In genomic region chr9:33019797-33020196, GRCh38 we compare ENCODE assay signal across 30 cellular contexts.
"Had no signal": no experiment of that assay in that cellular context is flagged by ENCODE, and none has a peak within 500 bp of the region (broad histone marks: within the 10 kb centered on the region; RNA-seq: fewer than 3 reads in every experiment).

No MANE protein-coding gene starts in this region.

- H3K4me1 ChIP-seq: parathyroid adenoma had no signal

- H3K27ac Mint-ChIP-seq: dendritic cell treated with granulocyte-macrophage colony-stimulating factor and Interleukin-4, amounts not matched to agents 40 ng/mL and 50 ng/mL, for 4 days; memory B cell; natural killer cell treated with Interleukin-12 subunit alpha and Interleukin-12 subunit beta and Interleukin-15 and Interleukin-18, amount 100 ng/mL, for 72 hours; progenitor cell of endocrine pancreas; stimulated activated memory B cell treated with anti-CD40 and anti-IgM and Interleukin-4, amounts not matched to agents 10 μg/mL and 1 μg/mL and 100 μg/mL, for 72 hours had no signal

- H3K4me3 Mint-ChIP-seq: dendritic cell treated with granulocyte-macrophage colony-stimulating factor and Interleukin-4, amounts not matched to agents 40 ng/mL and 50 ng/mL, for 4 days; immature natural killer cell; memory B cell; naive B cell; natural killer cell treated with Interleukin-12 subunit alpha and Interleukin-12 subunit beta and Interleukin-15 and Interleukin-18, amount 100 ng/mL, for 72 hours; neural crest cell; stimulated activated memory B cell treated with anti-CD40 and anti-IgM and Interleukin-4, amounts not matched to agents 10 μg/mL and 1 μg/mL and 100 μg/mL, for 72 hours had no signal

- H3K36me3 ChIP-seq: colonic mucosa had no signal

- H3K9me3 ChIP-seq: colonic mucosa, esophagus squamous epithelium, heart right ventricle, left ventricle myocardium inferior, lower lobe of right lung, mucosa of descending colon, spleen, testis, tibial artery, upper lobe of left lung had no signal

- H2AFZ ChIP-seq: parathyroid adenoma had no signal

- DNase-seq: colonic mucosa; effector CD8-positive, alpha-beta T cell; esophagus squamous epithelium; foreskin melanocyte; glutamatergic neuron; heart right ventricle; hippocampal formation; immature natural killer cell; islet precursor cell; kidney glomerular epithelial cell; left colon; left ventricle myocardium inferior; lower lobe of right lung; mucosa of descending colon; naive B cell; spleen; stimulated activated CD4-positive, alpha-beta T cell treated with anti-CD3 and anti-CD28 coated beads, Interleukin-4, amount 100 ng/mL, for 4 hours; stimulated activated naive CD8-positive, alpha-beta T cell treated with anti-CD3 and anti-CD28 coated beads, Interleukin-15, Interleukin-2, amounts not matched to agents 100 U/mL and 50 U/mL, for 24 hours; substantia nigra; testis; tibial artery had no signal

- H3K27ac ChIP-seq: colonic mucosa, esophagus squamous epithelium, heart right ventricle, left ventricle myocardium inferior, lower lobe of right lung, parathyroid adenoma, skin epidermis, spleen, testis, tibial artery, upper lobe of left lung had no signal

- H3K27me3 ChIP-seq: colonic mucosa, esophagus squamous epithelium, heart right ventricle, spleen, testis, tibial artery, upper lobe of left lung had no signal

- H3K9me3 Mint-ChIP-seq: dendritic cell treated with granulocyte-macrophage colony-stimulating factor and Interleukin-4, amounts not matched to agents 40 ng/mL and 50 ng/mL, for 4 days; immature natural killer cell; memory B cell; naive B cell; natural killer cell treated with Interleukin-12 subunit alpha and Interleukin-12 subunit beta and Interleukin-15 and Interleukin-18, amount 100 ng/mL, for 72 hours; neural crest cell; stimulated activated memory B cell treated with anti-CD40 and anti-IgM and Interleukin-4, amounts not matched to agents 10 μg/mL and 1 μg/mL and 100 μg/mL, for 72 hours had no signal

- H3K9ac ChIP-seq: parathyroid adenoma had no signal

- H3K36me3 Mint-ChIP-seq: natural killer cell treated with Interleukin-12 subunit alpha and Interleukin-12 subunit beta and Interleukin-15 and Interleukin-18, amount 100 ng/mL, for 72 hours had no signal

- H3K27me3 Mint-ChIP-seq: dendritic cell treated with granulocyte-macrophage colony-stimulating factor and Interleukin-4, amounts not matched to agents 40 ng/mL and 50 ng/mL, for 4 days; memory B cell; naive B cell; natural killer cell treated with Interleukin-12 subunit alpha and Interleukin-12 subunit beta and Interleukin-15 and Interleukin-18, amount 100 ng/mL, for 72 hours; progenitor cell of endocrine pancreas; stimulated activated memory B cell treated with anti-CD40 and anti-IgM and Interleukin-4, amounts not matched to agents 10 μg/mL and 1 μg/mL and 100 μg/mL, for 72 hours had no signal

- H3K4me3 ChIP-seq: colonic mucosa, esophagus squamous epithelium, heart right ventricle, left ventricle myocardium inferior, lower lobe of right lung, mucosa of descending colon, skin epidermis, spleen, testis, tibial artery, upper lobe of left lung had no signal

- ATAC-seq: heart right ventricle; left colon; lower lobe of right lung; mucosa of descending colon; natural killer cell treated with Interleukin-12 subunit alpha and Interleukin-12 subunit beta and Interleukin-15 and Interleukin-18, amount 100 ng/mL, for 72 hours; stimulated activated memory B cell treated with anti-CD40 and anti-IgM and Interleukin-4, amounts not matched to agents 10 μg/mL and 1 μg/mL and 100 μg/mL, for 72 hours; stimulated activated naive CD8-positive, alpha-beta T cell treated with anti-CD3 and anti-CD28 coated beads, Interleukin-15, Interleukin-2, amounts not matched to agents 100 U/mL and 50 U/mL, for 24 hours had no signal
